Comparison of ENCODE assay signal across 17 cellular contexts in genomic region chr7:114941692-114942091, GRCh38. TPM values are rescaled to one million over a fixed set of nuclear protein-coding genes. Genes with fewer than 3 reads are reported as not detected.
DNase-seq lines count a peak whose midpoint lies in the region; ATAC-seq, FAIRE-seq and TF ChIP-seq lines count a peak whose summit lies in the region.
"Had no signal": no experiment of that assay in that cellular context is flagged by ENCODE, and none has a peak within 500 bp of the region (broad histone marks: within the 10 kb centered on the region; RNA-seq: fewer than 3 reads in every experiment).

No MANE protein-coding gene starts in this region.

- no peaks in the 10 kb centered on the region for H3K27me3 Mint-ChIP-seq in T-helper 17 cell
- H3K27me3 Mint-ChIP-seq: activated CD8-positive, alpha-beta memory T cell treated with anti-CD3 and anti-CD28 coated beads, Interleukin-2, amount 10 ng/mL, durations not matched to agents 7 days and 5 days had no signal

- DNase-seq in GM12891 (ENCODE audit: insufficient read length, low spot score) (no peak), T-helper 17 cell (no peak), NCI-H2107 (lab: John Stamatoyannopoulos, UW) (no peak)
- DNase-seq in stimulated activated CD4-positive, alpha-beta T cell treated with anti-CD3 and anti-CD28 coated beads, Interleukin-4, amount 100 ng/mL, for 4 hours = no peak
- DNase-seq in activated effector memory CD4-positive, alpha-beta T cell treated with Interleukin-2 at 50 U/mL for 16 hours = no peak
- DNase-seq: activated CD8-positive, alpha-beta memory T cell treated with anti-CD3 and anti-CD28 coated beads, Interleukin-2, amount 10 ng/mL, durations not matched to agents 7 days and 5 days; GOT3; left lung; NCI-H1417; NCI-H510A; stimulated activated CD4-positive, alpha-beta T cell treated with anti-CD3 and anti-CD28 coated beads, Interleukin-2, amount 100 ng/mL, for 48 hours; stimulated activated naive CD4-positive, alpha-beta T cell had no signal

- peak overlapping the region; percentile 68 for H3K27ac Mint-ChIP-seq in T-helper 17 cell
- H3K27ac Mint-ChIP-seq: activated CD8-positive, alpha-beta memory T cell treated with anti-CD3 and anti-CD28 coated beads, Interleukin-2, amount 10 ng/mL, durations not matched to agents 7 days and 5 days had no signal

- peak; percentile 87 for FAIRE-seq in GM12891 (lab: Jason Lieb, UNC)

- peaks cover 49% of the 10 kb centered on the region for H3K4me1 Mint-ChIP-seq in T-helper 17 cell

- H3K9me3 ChIP-seq in T-helper 17 cell (ENCODE audit: control insufficient read depth, low read length, poor library complexity, severe bottlenecking) = no peaks in the 10 kb centered on the region
- H3K9me3 ChIP-seq: BLaER1, left lung had no signal

- TF ChIP-seq POLR2A in GM12891 (IDR thresholded peaks at IDR 0.05; ENCODE audit: low read depth, low read length) = no peak

- peak overlapping the region; percentile 41 for H3K4me3 Mint-ChIP-seq in T-helper 17 cell
- H3K4me3 Mint-ChIP-seq: activated CD8-positive, alpha-beta memory T cell treated with anti-CD3 and anti-CD28 coated beads, Interleukin-2, amount 10 ng/mL, durations not matched to agents 7 days and 5 days had no signal

- H3K36me3 Mint-ChIP-seq in T-helper 17 cell (ENCODE audit: low read depth) = peaks cover 15% of the 10 kb centered on the region

- ATAC-seq in GM19043 (IDR thresholded peaks at IDR 0.05; ENCODE audit: low read depth, unreplicated experiment) = peak; percentile 56
- peak; percentile 45 for ATAC-seq in HG02588 (IDR thresholded peaks at IDR 0.05; ENCODE audit: unreplicated experiment)
- no peak for ATAC-seq in T-helper 17 cell
- ATAC-seq in HG03039 (IDR thresholded peaks at IDR 0.05; ENCODE audit: unreplicated experiment) = no peak
- ATAC-seq: activated CD8-positive, alpha-beta memory T cell treated with anti-CD3 and anti-CD28 coated beads, Interleukin-2, amount 10 ng/mL, durations not matched to agents 7 days and 5 days; esophagus mucosa; left lung had no signal

TF ChIP-seq in GM12891, 5 proteins besides CTCF, POLR2A, EP300 and RAD21:
- TF ChIP-seq PAX5 (IDR thresholded peaks at IDR 0.05; ENCODE audit: insufficient read depth, low read length, severe bottlenecking) (no peak), POLR2AphosphoS5 (IDR thresholded peaks at IDR 0.05; ENCODE audit: low read depth, low read length) (no peak), POU2F2 (IDR thresholded peaks at IDR 0.05; ENCODE audit: low read depth, low read length) (no peak), SPI1 (IDR thresholded peaks at IDR 0.05; ENCODE audit: low read depth, low read length) (no peak), TAF1 (IDR thresholded peaks at IDR 0.05; ENCODE audit: low read depth, low read length) (no peak)

RNA-seq across cellular contexts. Expression of gene MDFIC, which starts 19.8 kb away (rescaled TPM):
- 46.9 TPM for polyA plus RNA-seq in GM12891 (2012; ENCODE audit: low read depth, missing spikeins)
- total RNA-seq in T-helper 17 cell = 100 to 1,000 TPM in 1 of 2 donors, 10 to 100 TPM in 1; 90.2 to 109 TPM

Comparison
In these comparisons a context has a peak if more than half of its experiments do, and no peak if none do; other contexts are left out.
1. ATAC-seq: peak in GM19043 (single experiment) and HG02588 (single experiment); none in T-helper 17 cell (single experiment) and HG03039 (single experiment).